In the genomic region with DNA sequence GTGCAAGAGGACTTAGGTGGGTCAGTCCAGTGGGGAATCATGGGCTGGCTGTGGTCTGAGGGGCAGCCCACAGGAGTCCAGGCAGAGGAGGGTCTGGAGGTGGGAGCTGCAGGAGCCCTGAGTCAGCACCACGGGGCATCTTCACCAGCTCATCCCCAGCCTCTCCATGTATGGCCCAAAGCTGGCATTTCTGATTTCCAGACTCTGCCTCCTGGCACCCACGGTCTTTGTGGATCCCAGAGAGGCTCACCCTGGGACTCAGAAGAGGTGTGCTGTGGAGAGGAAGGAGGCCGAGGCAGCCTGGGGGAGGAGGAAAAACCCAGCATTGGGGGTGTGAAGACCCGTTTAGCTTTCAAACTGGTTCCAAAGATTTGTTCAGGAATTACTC, we compare ENCODE assay signal across 14 cellular contexts.
A peak's percentile ranks its signal among the peaks of the same experiment; 100 is the strongest.
DNase-seq lines count a peak whose midpoint lies in the region; ATAC-seq and TF ChIP-seq lines count a peak whose summit lies in the region.
"Had no signal": no experiment of that assay in that cellular context is flagged by ENCODE, and none has a peak within 500 bp of the region (broad histone marks: within the 10 kb centered on the region; RNA-seq: fewer than 3 reads in every experiment).

No MANE protein-coding gene starts in this region.

- H4K8ac ChIP-seq in mesenchymal stem cell (ENCODE audit: low read length): no peak overlapping the region

- ATAC-seq in GM18520 (IDR thresholded peaks at IDR 0.05; ENCODE audit: unreplicated experiment): no peak
- ATAC-seq: K562 had no signal

- no peak overlapping the region for H2BK12ac ChIP-seq in mesenchymal stem cell (ENCODE audit: low read length in 2 of 2)

- no peak overlapping the region for H3K4me3 Mint-ChIP-seq in activated naive CD4-positive, alpha-beta T cell treated with anti-CD3 and anti-CD28 coated beads for 36 hours
- no peak overlapping the region for H3K4me3 Mint-ChIP-seq in type B pancreatic cell
- H3K4me3 Mint-ChIP-seq: stimulated activated naive CD8-positive, alpha-beta T cell treated with anti-CD3 and anti-CD28 coated beads, Interleukin-15, Interleukin-2, amounts not matched to agents 100 ng/mL and 50 ng/mL, for 24 hours had no signal

- no peak overlapping the region for H3K18ac ChIP-seq in mesenchymal stem cell (ENCODE audit: low read depth in 1 of 2, low read length in 2 of 2)

- H2AK5ac ChIP-seq in mesenchymal stem cell (ENCODE audit: low read length, severe bottlenecking): peak overlapping the region; percentile 24

- no peaks in the 10 kb centered on the region for H3K9me3 ChIP-seq in mesenchymal stem cell (ENCODE audit: control insufficient read depth, low read length)
- H3K9me3 ChIP-seq: SK-N-SH had no signal

- no peak overlapping the region for H3K4me3 ChIP-seq in mesenchymal stem cell (ENCODE audit: insufficient read depth in 1 of 2, low read depth in 1 of 2, low read length in 2 of 2)
- H3K4me3 ChIP-seq: K562, lung had no signal

- no peak overlapping the region for H3K14ac ChIP-seq in mesenchymal stem cell (ENCODE audit: low read length in 2 of 2)

- TF ChIP-seq CTCF in RWPE1 (conservative IDR thresholded peaks at IDR 0.05; ENCODE audit: low read depth) (no peak), type B pancreatic cell (conservative IDR thresholded peaks at IDR 0.05) (no peak)

- no peaks in the 10 kb centered on the region for H3K27me3 Mint-ChIP-seq in activated naive CD4-positive, alpha-beta T cell treated with anti-CD3 and anti-CD28 coated beads for 36 hours (ENCODE audit: low read depth)
- H3K27me3 Mint-ChIP-seq in type B pancreatic cell: no peaks in the 10 kb centered on the region

- DNase-seq in activated naive CD4-positive, alpha-beta T cell treated with anti-CD3 and anti-CD28 coated beads for 36 hours: peak; percentile 3
- DNase-seq in activated naive CD4-positive, alpha-beta T cell treated with Interleukin-2 at 50 U/mL for 16 hours: no peak
- no peak for DNase-seq in RWPE1 (ENCODE audit: low spot score)
- DNase-seq in mesenchymal stem cell: no peak
- DNase-seq in type B pancreatic cell (ENCODE audit: extremely low spot score, unreplicated experiment): peak; percentile 40
- no peak for DNase-seq in inferior parietal cortex (ENCODE audit: extremely low spot score)
- DNase-seq in NCI-H1694 treated with DMSO at 0.1 percent for 48 hours (lab: John Stamatoyannopoulos, UW): no peak
- DNase-seq: HCEC 1CT, NCI-H1105, SK-N-SH had no signal

- no peaks in the 10 kb centered on the region for H3K79me1 ChIP-seq in mesenchymal stem cell (replicated peaks; ENCODE audit: low read length, poor library complexity, severe bottlenecking)

- POLR2A ChIA-PET in RWPE1 (lab: Yijun Ruan, JAX; ENCODE audit: low non-redundant PET): interaction anchor here (0.5 kb wide), 1 partner anchor 39 kb away, joined by 6 read pairs; no protein-coding TSS in a partner anchor

- WGBS in mesenchymal stem cell: 87% methylated on average over 3 of the region's 4 CpGs

- no peaks in the 10 kb centered on the region for H3K36me3 Mint-ChIP-seq in activated naive CD4-positive, alpha-beta T cell treated with anti-CD3 and anti-CD28 coated beads for 36 hours (ENCODE audit: low read depth)
- no peaks in the 10 kb centered on the region for H3K36me3 Mint-ChIP-seq in type B pancreatic cell

- H3K27ac ChIP-seq in RWPE1: peak overlapping the region; percentile 11; the same call in 1 of the 2 replicates
- no peak overlapping the region for H3K27ac ChIP-seq in mesenchymal stem cell (ENCODE audit: low read length, poor library complexity, severe bottlenecking)

- no peak overlapping the region for H3K27ac Mint-ChIP-seq in activated naive CD4-positive, alpha-beta T cell treated with anti-CD3 and anti-CD28 coated beads for 36 hours
- no peak overlapping the region for H3K27ac Mint-ChIP-seq in type B pancreatic cell
- H3K27ac Mint-ChIP-seq: stimulated activated naive CD8-positive, alpha-beta T cell treated with anti-CD3 and anti-CD28 coated beads, Interleukin-15, Interleukin-2, amounts not matched to agents 100 ng/mL and 50 ng/mL, for 24 hours had no signal

- peaks cover 71% of the 10 kb centered on the region for H3K4me1 Mint-ChIP-seq in activated naive CD4-positive, alpha-beta T cell treated with anti-CD3 and anti-CD28 coated beads for 36 hours (ENCODE audit: low read depth)
- H3K4me1 Mint-ChIP-seq in type B pancreatic cell (ENCODE audit: unreplicated experiment): no peaks in the 10 kb centered on the region

- H3K4me2 ChIP-seq in mesenchymal stem cell (ENCODE audit: low read length, poor library complexity, severe bottlenecking): no peak overlapping the region
- H3K4me2 ChIP-seq: SK-N-SH had no signal

- intact Hi-C loops in activated naive CD4-positive, alpha-beta T cell treated with anti-CD3 and anti-CD28 coated beads for 36 hours (cut with micrococcal nuclease): loop anchor here (5.0 kb wide), 1 partner anchor 105 kb away; no protein-coding TSS in a partner anchor

- peaks cover 0 to 2% of the 10 kb centered on the region in 2 experiments for H3K27me3 ChIP-seq in mesenchymal stem cell (ENCODE audit: control insufficient read depth in 1 of 2, insufficient read depth in 1 of 2, low read length in 2 of 2)

- CTCF ChIA-PET in activated naive CD4-positive, alpha-beta T cell treated with anti-CD3 and anti-CD28 coated beads for 36 hours (lab: Charles Lee): interaction anchor here (0.9 to 1.5 kb wide), 2 partner anchors 47 to 227 kb away, joined by 3 read pairs; no protein-coding TSS in a partner anchor
- CTCF ChIA-PET in RWPE1 (lab: Yijun Ruan, JAX): interaction anchor here (0.6 kb wide), 1 partner anchor 33 kb away, joined by 3 read pairs; no protein-coding TSS in a partner anchor

- no peak overlapping the region for H3K23ac ChIP-seq in mesenchymal stem cell (ENCODE audit: low read length in 2 of 2)

- H2BK120ac ChIP-seq in mesenchymal stem cell (ENCODE audit: low read depth, low read length): no peak overlapping the region

- H3K9ac ChIP-seq in mesenchymal stem cell (ENCODE audit: low read length): no peak overlapping the region
- H3K9ac ChIP-seq: SK-N-SH had no signal

- no peaks in the 10 kb centered on the region for H3K9me3 Mint-ChIP-seq in activated naive CD4-positive, alpha-beta T cell treated with anti-CD3 and anti-CD28 coated beads for 36 hours
- H3K9me3 Mint-ChIP-seq in type B pancreatic cell: no peaks in the 10 kb centered on the region

- H3K4me1 ChIP-seq in mesenchymal stem cell (ENCODE audit: control insufficient read depth, insufficient read depth, low read depth, low read length): peaks cover 46% of the 10 kb centered on the region

- no peak overlapping the region for H4K91ac ChIP-seq in mesenchymal stem cell (ENCODE audit: low read length)

- H2BK5ac ChIP-seq in mesenchymal stem cell (ENCODE audit: low read depth, low read length, poor library complexity, severe bottlenecking): no peak overlapping the region

- no peak overlapping the region for H2AFZ ChIP-seq in mesenchymal stem cell (ENCODE audit: low read depth, low read length)

- no peak overlapping the region for H2BK15ac ChIP-seq in mesenchymal stem cell (ENCODE audit: low read depth, poor library complexity, severe bottlenecking)

- H3K4ac ChIP-seq in mesenchymal stem cell (ENCODE audit: low read depth in 1 of 2, low read length in 2 of 2): no peak overlapping the region

- no peaks in the 10 kb centered on the region for H3K36me3 ChIP-seq in mesenchymal stem cell (ENCODE audit: control insufficient read depth in 1 of 2, insufficient read depth in 2 of 2, low read depth in 1 of 2, low read length in 2 of 2)

Comparison
In these comparisons a context has a peak if more than half of its experiments do, and no peak if none do; other contexts are left out.
1. DNase-seq: peak in activated naive CD4-positive, alpha-beta T cell treated with anti-CD3 and anti-CD28 coated beads for 36 hours (single experiment) and type B pancreatic cell (single experiment); none in activated naive CD4-positive, alpha-beta T cell treated with Interleukin-2 at 50 U/mL for 16 hours (single experiment), RWPE1 (single experiment), mesenchymal stem cell (single experiment), inferior parietal cortex (single experiment) and NCI-H1694 treated with DMSO at 0.1 percent for 48 hours (single experiment).